10 cellular contexts compared by ENCODE assay signal in the genomic region with DNA sequence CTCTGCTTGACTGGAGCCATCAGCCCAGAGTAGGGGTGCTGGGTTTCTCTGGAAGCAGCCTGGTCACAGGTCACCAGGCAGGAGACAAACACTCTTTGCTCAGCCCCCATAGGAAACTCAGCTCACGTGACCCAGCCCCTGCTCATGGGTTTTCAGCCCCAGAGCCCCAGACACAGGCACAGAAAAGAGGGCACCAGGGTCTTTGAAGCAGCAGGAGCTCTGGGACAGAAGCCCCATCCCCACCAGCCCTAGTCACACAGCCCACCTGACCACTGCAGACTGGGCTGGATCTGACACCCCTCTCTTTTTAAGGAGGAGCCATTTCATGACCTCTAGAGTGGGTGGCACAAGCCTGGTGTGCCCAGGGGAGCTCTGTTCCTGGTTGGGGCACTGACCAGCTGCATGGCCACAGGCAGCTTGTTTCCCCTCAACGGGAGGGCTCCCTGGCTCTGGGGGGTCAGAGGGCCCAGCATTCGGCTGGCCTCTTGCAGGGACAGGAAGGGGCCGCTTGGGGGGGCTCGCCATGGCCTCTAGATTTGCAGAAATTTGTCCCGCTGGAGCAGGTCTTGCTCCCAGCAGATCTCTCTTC.
A peak's percentile ranks its signal among the peaks of the same experiment; 100 is the strongest.
DNase-seq lines count a peak whose midpoint lies in the region; ATAC-seq and TF ChIP-seq lines count a peak whose summit lies in the region.
"Had no signal": no experiment of that assay in that cellular context is flagged by ENCODE, and none has a peak within 500 bp of the region (broad histone marks: within the 10 kb centered on the region; RNA-seq: fewer than 3 reads in every experiment).

No MANE protein-coding gene starts in this region.

- TF ChIP-seq CTCF in GM10248 (IDR thresholded peaks at IDR 0.05; ENCODE audit: control extremely low read depth, extremely low read depth, low read depth, missing control alignments), result peak; percentile 9

- CTCF ChIA-PET in GM10248 (lab: Yijun Ruan, JAX), result interaction anchor here (0.6 to 3.1 kb wide), 47 partner anchors 8 to 385 kb away, joined by 3 to 207 read pairs (median 6); a partner anchor contains a TSS

- no peak for TF ChIP-seq EP300 in Ishikawa (IDR thresholded peaks at IDR 0.05; ENCODE audit: borderline replicate concordance)

- POLR2A ChIA-PET in GM10248 (lab: Yijun Ruan, JAX), result interaction anchor here (0.9 to 1.5 kb wide), 3 partner anchors 23 to 200 kb away, joined by 5 to 11 read pairs (median 7); no protein-coding TSS in a partner anchor

- ATAC-seq in GM19351 (IDR thresholded peaks at IDR 0.05; ENCODE audit: unreplicated experiment) (peak; percentile 45), HG02852 (IDR thresholded peaks at IDR 0.05; ENCODE audit: unreplicated experiment) (no peak), HG02970 (IDR thresholded peaks at IDR 0.05; ENCODE audit: low FRiP score, unreplicated experiment) (no peak), HG02588 (IDR thresholded peaks at IDR 0.05; ENCODE audit: unreplicated experiment) (no peak)

- TF ChIP-seq RAD21 in Ishikawa (IDR thresholded peaks at IDR 0.05; ENCODE audit: low read depth), result no peak

- DNase-seq in GM10248 (ENCODE audit: extremely low spot score), result peak; percentile 69
- peak; percentile 92 for DNase-seq in left kidney (ENCODE audit: low read depth, low spot score)
- no peak for DNase-seq in midbrain (lab: John Stamatoyannopoulos, UW)
- DNase-seq: GF-D8, Right ventricle myocardium superior had no signal

TF ChIP-seq in Ishikawa, 13 proteins besides CTCF, POLR2A, EP300 and RAD21:
- TF ChIP-seq ZBTB7A (IDR thresholded peaks at IDR 0.05; ENCODE audit: low read depth), result no peak
- no peak for TF ChIP-seq FOXM1 (IDR thresholded peaks at IDR 0.05; ENCODE audit: borderline replicate concordance, low read depth)
- TF ChIP-seq, protein P1, sequence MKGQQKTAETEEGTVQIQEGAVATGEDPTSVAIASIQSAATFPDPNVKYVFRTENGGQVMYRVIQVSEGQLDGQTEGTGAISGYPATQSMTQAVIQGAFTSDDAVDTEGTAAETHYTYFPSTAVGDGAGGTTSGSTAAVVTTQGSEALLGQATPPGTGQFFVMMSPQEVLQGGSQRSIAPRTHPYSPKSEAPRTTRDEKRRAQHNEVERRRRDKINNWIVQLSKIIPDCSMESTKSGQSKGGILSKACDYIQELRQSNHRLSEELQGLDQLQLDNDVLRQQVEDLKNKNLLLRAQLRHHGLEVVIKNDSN (IDR thresholded peaks at IDR 0.05), result peak; percentile 52
